13 cellular contexts compared by ENCODE assay signal in genomic region chr14:20801726-20802125, GRCh38. TPM values are rescaled to one million over a fixed set of nuclear protein-coding genes. Genes with fewer than 3 reads are reported as not detected.
A peak's percentile ranks its signal among the peaks of the same experiment; 100 is the strongest.
DNase-seq lines count a peak whose midpoint lies in the region; ATAC-seq and TF ChIP-seq lines count a peak whose summit lies in the region.
"Had no signal": no experiment of that assay in that cellular context is flagged by ENCODE, and none has a peak within 500 bp of the region (broad histone marks: within the 10 kb centered on the region; RNA-seq: fewer than 3 reads in every experiment).

No MANE protein-coding gene starts in this region.

- POLR2A ChIA-PET in RWPE1 (lab: Yijun Ruan, JAX; ENCODE audit: low non-redundant PET), result no interaction called here

- H3K4me1 ChIP-seq in ascending aorta (no peaks in the 10 kb centered on the region), left ventricle myocardium inferior (peaks cover 60% of the 10 kb centered on the region), ovary (ENCODE audit: insufficient read depth) (peaks cover 9% of the 10 kb centered on the region), uterus (no peaks in the 10 kb centered on the region)

- intact Hi-C loops in ascending aorta (cut with DNase I), result no loop called here
- intact Hi-C loops in left ventricle myocardium inferior (cut with micrococcal nuclease), result no loop called here
- intact Hi-C loops in ovary (cut with DNase I), result no loop called here
- intact Hi-C loops in uterus (cut with DNase I; ENCODE audit: low total_unique reads), result no loop called here

- H3K27me3 ChIP-seq in ascending aorta (no peaks in the 10 kb centered on the region), left ventricle myocardium inferior (ENCODE audit: low read depth) (no peaks in the 10 kb centered on the region), ovary (no peaks in the 10 kb centered on the region), uterus (no peaks in the 10 kb centered on the region)

- H3K4me3 ChIP-seq in ascending aorta (peak overlapping the region; percentile 21 to 47), left ventricle myocardium inferior (peak overlapping the region; percentile 66), ovary (peak overlapping the region; percentile 16), uterus (peak overlapping the region; percentile 9 to 17)

- H3K36me3 ChIP-seq in ascending aorta (no peaks in the 10 kb centered on the region), left ventricle myocardium inferior (no peaks in the 10 kb centered on the region), ovary (no peaks in the 10 kb centered on the region), uterus (no peaks in the 10 kb centered on the region)

- peaks cover 3% of the 10 kb centered on the region for H3K27me3 Mint-ChIP-seq in activated naive CD8-positive, alpha-beta T cell treated with anti-CD3 and anti-CD28 coated beads, Interleukin-2, amount 50 U/mL, for 24 hours
- H3K27me3 Mint-ChIP-seq: brain had no signal

- DNase-seq in ascending aorta (ENCODE audit: low spot score in 2 of 2) (no peak), left ventricle myocardium inferior (peak; percentile 38), ovary (peak in 4 of 5 donors; percentile 24 to 59 (median 34)), uterus (no peak), RWPE1 (ENCODE audit: low spot score) (no peak), HCEC 1CT (no peak)
- DNase-seq in activated naive CD8-positive, alpha-beta T cell treated with anti-CD3 and anti-CD28 coated beads, Interleukin-2, amount 50 U/mL, for 24 hours, result no peak
- DNase-seq: activated T-cell treated with anti-CD3 and anti-CD28 coated beads for 4 hours, DMS79, SHP77 had no signal

- TF ChIP-seq POLR2A in ovary (IDR thresholded peaks at IDR 0.05) (no peak), uterus (IDR thresholded peaks at IDR 0.05) (no peak)

- WGBS in ovary, 3 donors, result 7 to 15% (median 11%) methylated on average over 9 of the region's 9 CpGs

- TF ChIP-seq CTCF in ascending aorta (IDR thresholded peaks at IDR 0.05), result no peak
- TF ChIP-seq CTCF in left ventricle myocardium inferior (IDR thresholded peaks at IDR 0.05; ENCODE audit: borderline replicate concordance), result peak; percentile 33
- no peak for TF ChIP-seq CTCF in ovary (IDR thresholded peaks at IDR 0.05)
- no peak for TF ChIP-seq CTCF in uterus (IDR thresholded peaks at IDR 0.05)
- TF ChIP-seq CTCF in RWPE1 (conservative IDR thresholded peaks at IDR 0.05; ENCODE audit: low read depth), result no peak

- TF ChIP-seq EP300 in ovary (IDR thresholded peaks at IDR 0.05), result no peak

- no peaks in the 10 kb centered on the region for H3K36me3 Mint-ChIP-seq in activated naive CD8-positive, alpha-beta T cell treated with anti-CD3 and anti-CD28 coated beads, Interleukin-2, amount 50 U/mL, for 24 hours (ENCODE audit: low read depth)
- H3K36me3 Mint-ChIP-seq: brain had no signal

- H3K4me1 Mint-ChIP-seq in activated naive CD8-positive, alpha-beta T cell treated with anti-CD3 and anti-CD28 coated beads, Interleukin-2, amount 50 U/mL, for 24 hours, result peaks cover 7% of the 10 kb centered on the region

- H3K9me3 Mint-ChIP-seq in activated naive CD8-positive, alpha-beta T cell treated with anti-CD3 and anti-CD28 coated beads, Interleukin-2, amount 50 U/mL, for 24 hours, result no peaks in the 10 kb centered on the region
- H3K9me3 Mint-ChIP-seq: brain had no signal

- no peak for ATAC-seq in activated naive CD8-positive, alpha-beta T cell treated with anti-CD3 and anti-CD28 coated beads, Interleukin-2, amount 50 U/mL, for 24 hours

- H3K27ac ChIP-seq in ascending aorta, result no peak overlapping the region
- H3K27ac ChIP-seq in left ventricle myocardium inferior (replicated peaks), result peak overlapping the region; percentile 79
- H3K27ac ChIP-seq in ovary, result peak overlapping the region in 1 of 2 donors; percentile 42
- peak overlapping the region; percentile 40 to 70 for H3K27ac ChIP-seq in uterus
- H3K27ac ChIP-seq in RWPE1, result no peak overlapping the region

- no peak overlapping the region for H3K27ac Mint-ChIP-seq in activated naive CD8-positive, alpha-beta T cell treated with anti-CD3 and anti-CD28 coated beads, Interleukin-2, amount 50 U/mL, for 24 hours
- H3K27ac Mint-ChIP-seq: brain had no signal

- CTCF ChIA-PET in RWPE1 (lab: Yijun Ruan, JAX), result no interaction called here

- H3K9me3 ChIP-seq in ascending aorta, result no peaks in the 10 kb centered on the region
- no peaks in the 10 kb centered on the region for H3K9me3 ChIP-seq in left ventricle myocardium inferior (replicated peaks)
- no peaks in the 10 kb centered on the region for H3K9me3 ChIP-seq in ovary
- no peaks in the 10 kb centered on the region for H3K9me3 ChIP-seq in uterus

- H3K4me3 Mint-ChIP-seq in activated naive CD8-positive, alpha-beta T cell treated with anti-CD3 and anti-CD28 coated beads, Interleukin-2, amount 50 U/mL, for 24 hours, result no peak overlapping the region
- H3K4me3 Mint-ChIP-seq: brain had no signal

RNA-seq across cellular contexts. Expression of gene RNASE1, which starts 0.9 kb away (rescaled TPM):
- 515 TPM for total RNA-seq in ascending aorta
- 294 TPM for total RNA-seq in left ventricle myocardium inferior
- 100 to 1,000 TPM in 6 of 7 donors, 10 to 100 TPM in 1; 62.5 to 293 (median 119) TPM for total RNA-seq in ovary
- polyA plus RNA-seq in ovary, result 100 to 1,000 TPM; 203 to 985 TPM
- 100 to 1,000 TPM; 107 to 299 (median 167) TPM for total RNA-seq in uterus
- total RNA-seq: fibroblast of lung had no signal
- polyA plus RNA-seq: fibroblast of lung had no signal

RNA-seq across cellular contexts. Expression of gene RNASE6, which starts 20.7 kb away (rescaled TPM):
- 0.96 TPM for total RNA-seq in ascending aorta
- 5.7 TPM for total RNA-seq in left ventricle myocardium inferior
- total RNA-seq in ovary, result 1 to 10 TPM; 3.1 to 7.5 (median 5.0) TPM
- polyA plus RNA-seq in ovary, result 10 to 100 TPM in 1 of 2 donors, 1 to 10 TPM in 1; 4.7 to 30.3 TPM
- 1 to 10 TPM in 3 of 4 donors, under 1 TPM in 1; 0.77 to 4.2 (median 3.7) TPM for total RNA-seq in uterus
- total RNA-seq: fibroblast of lung had no signal
- polyA plus RNA-seq: fibroblast of lung had no signal

RNA-seq across cellular contexts. Expression of gene EDDM3B, which starts 33.5 kb away (rescaled TPM):
- not detected for total RNA-seq in ascending aorta
- total RNA-seq in left ventricle myocardium inferior, result not detected
- not detected for total RNA-seq in ovary
- polyA plus RNA-seq in ovary, result not detected
- total RNA-seq in uterus, result not detected
- total RNA-seq: fibroblast of lung, pulmonary artery endothelial cell had no signal
- polyA plus RNA-seq: fibroblast of lung had no signal

RNA-seq across cellular contexts. Expression of gene EDDM3A, which starts 56.0 kb away (rescaled TPM):
- total RNA-seq in ascending aorta (not detected), left ventricle myocardium inferior (not detected), ovary (not detected), uterus (not detected)
- polyA plus RNA-seq in ovary, result not detected
- total RNA-seq: fibroblast of lung, pulmonary artery endothelial cell had no signal
- polyA plus RNA-seq: fibroblast of lung had no signal

Comparison
In these comparisons a context has a peak if more than half of its experiments do, and no peak if none do; other contexts are left out.
1. DNase-seq: peak in left ventricle myocardium inferior (single experiment) and ovary (4 of 5); none in ascending aorta (0 of 2), uterus (0 of 2), activated naive CD8-positive, alpha-beta T cell treated with anti-CD3 and anti-CD28 coated beads, Interleukin-2, amount 50 U/mL, for 24 hours (single experiment), RWPE1 (single experiment) and HCEC 1CT (single experiment).
2. H3K27ac ChIP-seq: peak in left ventricle myocardium inferior (single experiment) and uterus (2 of 2); none in ascending aorta (0 of 2) and RWPE1 (single experiment).
3. H3K4me3 ChIP-seq: peak in every context shown above with its lines; median percentile 66 in left ventricle myocardium inferior; 34 in ascending aorta; 16 in ovary; 13 in uterus.